Comparison of ENCODE assay signal across 1 cellular context in the genomic region with DNA sequence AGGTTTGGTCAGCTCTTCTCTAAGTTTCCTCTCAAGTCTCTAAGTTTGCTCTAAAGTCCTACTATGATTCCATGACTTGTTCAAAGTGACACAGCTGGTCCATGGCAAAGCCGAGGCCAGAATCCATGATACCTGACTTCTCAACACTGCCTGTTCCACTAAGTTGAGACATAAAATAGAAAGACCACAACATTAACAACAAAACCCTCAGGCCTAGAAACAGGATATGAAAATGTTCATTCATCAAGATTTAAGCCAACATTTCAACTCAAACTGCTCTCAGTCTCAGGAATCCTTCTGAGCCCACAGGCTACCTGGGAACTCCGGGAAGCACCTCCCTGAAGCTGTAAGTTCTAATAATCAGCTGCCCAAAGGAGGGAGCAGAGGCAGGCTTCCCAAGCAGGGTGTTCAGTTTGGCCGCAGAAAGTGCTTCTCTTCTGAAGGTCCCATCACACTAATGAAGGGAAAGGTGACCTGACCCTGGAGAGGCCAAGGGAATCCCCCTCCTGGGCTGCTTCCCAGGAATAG.
TF ChIP-seq lines count a peak whose summit lies in the region.

No MANE protein-coding gene starts in this region.

TF ChIP-seq in GM12878, 131 proteins besides CTCF, POLR2A, EP300 and RAD21 (continued from another document):
- no peak for TF ChIP-seq TCF3 (IDR thresholded peaks at IDR 0.05; ENCODE audit: borderline replicate concordance, insufficient read depth, low read depth, low read length)
- TF ChIP-seq, protein P1, sequence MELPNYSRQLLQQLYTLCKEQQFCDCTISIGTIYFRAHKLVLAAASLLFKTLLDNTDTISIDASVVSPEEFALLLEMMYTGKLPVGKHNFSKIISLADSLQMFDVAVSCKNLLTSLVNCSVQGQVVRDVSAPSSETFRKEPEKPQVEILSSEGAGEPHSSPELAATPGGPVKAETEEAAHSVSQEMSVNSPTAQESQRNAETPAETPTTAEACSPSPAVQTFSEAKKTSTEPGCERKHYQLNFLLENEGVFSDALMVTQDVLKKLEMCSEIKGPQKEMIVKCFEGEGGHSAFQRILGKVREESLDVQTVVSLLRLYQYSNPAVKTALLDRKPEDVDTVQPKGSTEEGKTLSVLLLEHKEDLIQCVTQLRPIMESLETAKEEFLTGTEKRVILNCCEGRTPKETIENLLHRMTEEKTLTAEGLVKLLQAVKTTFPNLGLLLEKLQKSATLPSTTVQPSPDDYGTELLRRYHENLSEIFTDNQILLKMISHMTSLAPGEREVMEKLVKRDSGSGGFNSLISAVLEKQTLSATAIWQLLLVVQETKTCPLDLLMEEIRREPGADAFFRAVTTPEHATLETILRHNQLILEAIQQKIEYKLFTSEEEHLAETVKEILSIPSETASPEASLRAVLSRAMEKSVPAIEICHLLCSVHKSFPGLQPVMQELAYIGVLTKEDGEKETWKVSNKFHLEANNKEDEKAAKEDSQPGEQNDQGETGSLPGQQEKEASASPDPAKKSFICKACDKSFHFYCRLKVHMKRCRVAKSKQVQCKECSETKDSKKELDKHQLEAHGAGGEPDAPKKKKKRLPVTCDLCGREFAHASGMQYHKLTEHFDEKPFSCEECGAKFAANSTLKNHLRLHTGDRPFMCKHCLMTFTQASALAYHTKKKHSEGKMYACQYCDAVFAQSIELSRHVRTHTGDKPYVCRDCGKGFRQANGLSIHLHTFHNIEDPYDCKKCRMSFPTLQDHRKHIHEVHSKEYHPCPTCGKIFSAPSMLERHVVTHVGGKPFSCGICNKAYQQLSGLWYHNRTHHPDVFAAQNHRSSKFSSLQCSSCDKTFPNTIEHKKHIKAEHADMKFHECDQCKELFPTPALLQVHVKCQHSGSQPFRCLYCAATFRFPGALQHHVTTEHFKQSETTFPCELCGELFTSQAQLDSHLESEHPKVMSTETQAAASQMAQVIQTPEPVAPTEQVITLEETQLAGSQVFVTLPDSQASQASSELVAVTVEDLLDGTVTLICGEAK (IDR thresholded peaks at IDR 0.05; ENCODE audit: borderline replicate concordance), result no peak
- TF ChIP-seq SREBF2 (IDR thresholded peaks at IDR 0.05; ENCODE audit: low read length), result no peak
- TF ChIP-seq, protein P2, sequence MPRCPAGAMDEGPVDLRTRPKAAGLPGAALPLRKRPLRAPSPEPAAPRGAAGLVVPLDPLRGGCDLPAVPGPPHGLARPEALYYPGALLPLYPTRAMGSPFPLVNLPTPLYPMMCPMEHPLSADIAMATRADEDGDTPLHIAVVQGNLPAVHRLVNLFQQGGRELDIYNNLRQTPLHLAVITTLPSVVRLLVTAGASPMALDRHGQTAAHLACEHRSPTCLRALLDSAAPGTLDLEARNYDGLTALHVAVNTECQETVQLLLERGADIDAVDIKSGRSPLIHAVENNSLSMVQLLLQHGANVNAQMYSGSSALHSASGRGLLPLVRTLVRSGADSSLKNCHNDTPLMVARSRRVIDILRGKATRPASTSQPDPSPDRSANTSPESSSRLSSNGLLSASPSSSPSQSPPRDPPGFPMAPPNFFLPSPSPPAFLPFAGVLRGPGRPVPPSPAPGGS (IDR thresholded peaks at IDR 0.05; ENCODE audit: borderline replicate concordance, insufficient read depth, low read depth, low read length, poor library complexity, severe bottlenecking), result no peak
- peak in 1 of 2 experiments; percentile 45; a peak in 2 of 4 replicates for TF ChIP-seq IKZF2 (IDR thresholded peaks at IDR 0.05)
- no peak for TF ChIP-seq ZBED1 (IDR thresholded peaks at IDR 0.05; ENCODE audit: borderline replicate concordance)
- no peak for TF ChIP-seq CREB1 (IDR thresholded peaks at IDR 0.05; ENCODE audit: low read depth)
- TF ChIP-seq MTA3 (IDR thresholded peaks at IDR 0.05; ENCODE audit: borderline replicate concordance, low read length), result no peak
- no peak for TF ChIP-seq TCF7 (IDR thresholded peaks at IDR 0.05; ENCODE audit: borderline replicate concordance)
- peak; percentile 12; the same call in 1 of the 2 replicates for TF ChIP-seq EED (IDR thresholded peaks at IDR 0.05; ENCODE audit: low read depth)
- TF ChIP-seq, protein P3, sequence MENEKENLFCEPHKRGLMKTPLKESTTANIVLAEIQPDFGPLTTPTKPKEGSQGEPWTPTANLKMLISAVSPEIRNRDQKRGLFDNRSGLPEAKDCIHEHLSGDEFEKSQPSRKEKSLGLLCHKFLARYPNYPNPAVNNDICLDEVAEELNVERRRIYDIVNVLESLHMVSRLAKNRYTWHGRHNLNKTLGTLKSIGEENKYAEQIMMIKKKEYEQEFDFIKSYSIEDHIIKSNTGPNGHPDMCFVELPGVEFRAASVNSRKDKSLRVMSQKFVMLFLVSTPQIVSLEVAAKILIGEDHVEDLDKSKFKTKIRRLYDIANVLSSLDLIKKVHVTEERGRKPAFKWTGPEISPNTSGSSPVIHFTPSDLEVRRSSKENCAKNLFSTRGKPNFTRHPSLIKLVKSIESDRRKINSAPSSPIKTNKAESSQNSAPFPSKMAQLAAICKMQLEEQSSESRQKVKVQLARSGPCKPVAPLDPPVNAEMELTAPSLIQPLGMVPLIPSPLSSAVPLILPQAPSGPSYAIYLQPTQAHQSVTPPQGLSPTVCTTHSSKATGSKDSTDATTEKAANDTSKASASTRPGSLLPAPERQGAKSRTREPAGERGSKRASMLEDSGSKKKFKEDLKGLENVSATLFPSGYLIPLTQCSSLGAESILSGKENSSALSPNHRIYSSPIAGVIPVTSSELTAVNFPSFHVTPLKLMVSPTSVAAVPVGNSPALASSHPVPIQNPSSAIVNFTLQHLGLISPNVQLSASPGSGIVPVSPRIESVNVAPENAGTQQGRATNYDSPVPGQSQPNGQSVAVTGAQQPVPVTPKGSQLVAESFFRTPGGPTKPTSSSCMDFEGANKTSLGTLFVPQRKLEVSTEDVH (IDR thresholded peaks at IDR 0.05; ENCODE audit: low read depth, partially characterized antibody), result no peak
- TF ChIP-seq CHD4 (IDR thresholded peaks at IDR 0.05), result no peak
- peak; percentile 53 for TF ChIP-seq RUNX3 (IDR thresholded peaks at IDR 0.05; ENCODE audit: low read length)
- no peak for TF ChIP-seq TARDBP (IDR thresholded peaks at IDR 0.05; ENCODE audit: borderline replicate concordance)
- TF ChIP-seq SRF (IDR thresholded peaks at IDR 0.05; ENCODE audit: low read depth in 2 of 2, low read length in 2 of 2), result no peak
- TF ChIP-seq YY1 (IDR thresholded peaks at IDR 0.05; ENCODE audit: low read depth, low read length), result no peak
- no peak for TF ChIP-seq ZNF274 (IDR thresholded peaks at IDR 0.05; ENCODE audit: insufficient read depth, insufficient read length)
- TF ChIP-seq RB1 (IDR thresholded peaks at IDR 0.05; ENCODE audit: borderline replicate concordance), result no peak
- peak; percentile 59; the same call in 1 of the 2 replicates for TF ChIP-seq IKZF1 (conservative IDR thresholded peaks at IDR 0.05)
TF ChIP-seq in GM12878: peak in this region for 5.
